8 cellular contexts compared by ENCODE assay signal in genomic region chr21:44949161-44950015, GRCh38. TPM values are rescaled to one million over a fixed set of nuclear protein-coding genes. Genes with fewer than 3 reads are reported as not detected.
DNase-seq lines count a peak whose midpoint lies in the region; ATAC-seq and TF ChIP-seq lines count a peak whose summit lies in the region.

No MANE protein-coding gene starts in this region.

- peaks cover 32% of the 10 kb centered on the region for H3K36me3 Mint-ChIP-seq in activated CD4-positive, alpha-beta T cell treated with anti-CD3 and anti-CD28 coated beads, Interleukin-2, amount 10 ng/mL, durations not matched to agents 24 days and 14 days (ENCODE audit: low read depth)

- H3K4me3 ChIP-seq in GM12864 (ENCODE audit: low read depth, low read length) = no peak overlapping the region
- H3K4me3 ChIP-seq in NB4 (ENCODE audit: low read depth, low read length) = no peak overlapping the region
- H3K4me3 ChIP-seq in colonic mucosa = no peak overlapping the region
- no peak overlapping the region for H3K4me3 ChIP-seq in right lobe of liver

- peaks cover 6% of the 10 kb centered on the region for H3K4me1 ChIP-seq in colonic mucosa
- H3K4me1 ChIP-seq in right lobe of liver = peaks cover 0 to 18% (median 5%) of the 10 kb centered on the region in 4 donors

- H3K27me3 ChIP-seq in colonic mucosa (no peaks in the 10 kb centered on the region), right lobe of liver (no peaks in the 10 kb centered on the region)

- H3K9me3 ChIP-seq in colonic mucosa (no peaks in the 10 kb centered on the region), right lobe of liver (no peaks in the 10 kb centered on the region)

- no peaks in the 10 kb centered on the region for H3K9me3 Mint-ChIP-seq in activated CD4-positive, alpha-beta T cell treated with anti-CD3 and anti-CD28 coated beads, Interleukin-2, amount 10 ng/mL, durations not matched to agents 24 days and 14 days

- peaks cover 7% of the 10 kb centered on the region for H3K4me1 Mint-ChIP-seq in activated CD4-positive, alpha-beta T cell treated with anti-CD3 and anti-CD28 coated beads, Interleukin-2, amount 10 ng/mL, durations not matched to agents 24 days and 14 days

- no peak overlapping the region for H3K27ac Mint-ChIP-seq in activated CD4-positive, alpha-beta T cell treated with anti-CD3 and anti-CD28 coated beads, Interleukin-2, amount 10 ng/mL, durations not matched to agents 24 days and 14 days

- TF ChIP-seq POLR2A in NB4 (IDR thresholded peaks at IDR 0.05; ENCODE audit: extremely low read depth, insufficient read length) (no peak), right lobe of liver (IDR thresholded peaks at IDR 0.05) (no peak)

- H3K36me3 ChIP-seq in colonic mucosa (no peaks in the 10 kb centered on the region), right lobe of liver (peaks cover 0 to 2% (median 0%) of the 10 kb centered on the region in 4 donors)

- intact Hi-C loops in activated CD4-positive, alpha-beta T cell treated with anti-CD3 and anti-CD28 coated beads, Interleukin-2, amount 10 ng/mL, durations not matched to agents 24 days and 14 days (cut with micrococcal nuclease) = loop anchor here (1.0 kb wide), 2 partner anchors 179 to 189 kb away; no protein-coding TSS in a partner anchor
- intact Hi-C loops in colonic mucosa (cut with DNase I) = loop anchor here (1.0 kb wide), 1 partner anchor 179 kb away; no protein-coding TSS in a partner anchor
- intact Hi-C loops in right lobe of liver (cut with DNase I) = loop anchor here (5.0 kb wide), 1 partner anchor 178 kb away; no protein-coding TSS in a partner anchor

- ATAC-seq in right lobe of liver (peak; percentile 76 to 86 (median 77)), HG03095 (IDR thresholded peaks at IDR 0.05; ENCODE audit: unreplicated experiment) (no peak)

- TF ChIP-seq CTCF in 22Rv1 (IDR thresholded peaks at IDR 0.05) (peak; percentile 93), GM12864 (IDR thresholded peaks at IDR 0.05; ENCODE audit: low read depth, low read length, missing control alignments) (peak; percentile 93), NB4 (IDR thresholded peaks at IDR 0.05; ENCODE audit: low read depth, low read length) (peak; percentile 78), colonic mucosa (IDR thresholded peaks at IDR 0.05) (peak; percentile 88), right lobe of liver (IDR thresholded peaks at IDR 0.05) (peak; percentile 88 to 94 (median 92))

- H3K4me3 Mint-ChIP-seq in activated CD4-positive, alpha-beta T cell treated with anti-CD3 and anti-CD28 coated beads, Interleukin-2, amount 10 ng/mL, durations not matched to agents 24 days and 14 days = no peak overlapping the region

- 0% methylated on average over 3 of the region's 39 CpGs for WGBS in right lobe of liver (ENCODE audit: insufficient coverage, low coverage, low lambda C conversion rate, missing lambda C conversion rate)

- DNase-seq in GM12864 (ENCODE audit: low read depth) (no peak), NB4 (ENCODE audit: low read depth) (peak; percentile 60), colonic mucosa (peak; percentile 91), right lobe of liver (peak; percentile 89 to 93 (median 90))
- peak; percentile 94 for DNase-seq in activated CD4-positive, alpha-beta T cell treated with anti-CD3 and anti-CD28 coated beads, Interleukin-2, amount 10 ng/mL, durations not matched to agents 24 days and 14 days
- peak; percentile 76 for DNase-seq in stimulated activated CD8-positive, alpha-beta memory T cell treated with anti-CD3 and anti-CD28 coated beads, Interleukin-12 subunit alpha, Interleukin-12 subunit beta, amount 100 ng/mL, for 1 hour (ENCODE audit: low read depth)

- H3K27ac ChIP-seq in 22Rv1 = no peak overlapping the region
- H3K27ac ChIP-seq in colonic mucosa = no peak overlapping the region
- no peak overlapping the region for H3K27ac ChIP-seq in right lobe of liver

- no peaks in the 10 kb centered on the region for H3K27me3 Mint-ChIP-seq in activated CD4-positive, alpha-beta T cell treated with anti-CD3 and anti-CD28 coated beads, Interleukin-2, amount 10 ng/mL, durations not matched to agents 24 days and 14 days

- H3K9ac ChIP-seq in colonic mucosa (ENCODE audit: low read depth in 2 of 2, low read length in 2 of 2) = peak overlapping the region in 1 of 2 donors; percentile 4

RNA-seq across cellular contexts. Expression of gene SLX9, which starts 9.6 kb away (rescaled TPM):
- total RNA-seq in activated CD4-positive, alpha-beta T cell treated with anti-CD3 and anti-CD28 coated beads, Interleukin-2, amount 10 ng/mL, durations not matched to agents 24 days and 14 days = 74.6 and 80.8 TPM in 2 replicates
- total RNA-seq in colonic mucosa = 10 to 100 TPM; 30.6 to 50.1 TPM
- total RNA-seq in right lobe of liver = 10 to 100 TPM; 15.0 to 27.9 (median 17.1) TPM

RNA-seq across cellular contexts. Expression of gene ITGB2, which starts 28.7 kb away (rescaled TPM):
- total RNA-seq in activated CD4-positive, alpha-beta T cell treated with anti-CD3 and anti-CD28 coated beads, Interleukin-2, amount 10 ng/mL, durations not matched to agents 24 days and 14 days = 265 and 266 TPM in 2 replicates
- total RNA-seq in colonic mucosa (10 to 100 TPM; 13.1 to 27.1 TPM), right lobe of liver (10 to 100 TPM; 12.9 to 61.8 (median 36.6) TPM)
